In the genomic region with DNA sequence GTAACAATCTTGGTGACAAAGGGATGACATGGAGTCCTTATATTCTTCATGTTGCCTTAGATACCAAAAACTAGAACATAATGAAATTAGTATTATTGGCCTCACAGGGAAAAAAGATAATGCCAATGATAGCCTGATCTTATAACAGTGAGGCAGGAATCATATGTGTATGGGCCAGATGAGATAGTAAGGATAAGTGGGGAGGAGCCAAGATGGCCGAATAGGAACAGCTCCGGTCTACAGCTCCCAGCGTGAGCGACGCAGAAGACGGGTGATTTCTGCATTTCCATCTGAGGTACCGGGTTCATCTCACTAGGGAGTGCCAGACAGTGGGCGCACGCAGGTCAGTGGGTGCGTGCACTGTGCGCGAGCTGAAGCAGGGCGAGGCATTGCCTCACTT, we compare ENCODE assay signal across 7 cellular contexts.
DNase-seq lines count a peak whose midpoint lies in the region; TF ChIP-seq lines count a peak whose summit lies in the region.
"Not testable (repeated sequence)": the region's sequence is repeated elsewhere in the genome, so short reads cannot be mapped to it uniquely, and the experiment has no call there.

No MANE protein-coding gene starts in this region.

- H3K27ac ChIP-seq in HUES64 (ENCODE audit: low read depth, low read length): not testable (repeated sequence)
- peak overlapping the region; percentile 44 for H3K27ac ChIP-seq in ectodermal cell (ENCODE audit: insufficient read depth, low read depth, low read length, poor library complexity, severe bottlenecking)

- not testable (repeated sequence) for H3K36me3 ChIP-seq in ES-I3 (ENCODE audit: insufficient read depth, low read length); HUES64 (ENCODE audit: insufficient read depth, low read length); ectodermal cell (ENCODE audit: control insufficient read depth, insufficient read depth, low read length); iPS-15b (ENCODE audit: control insufficient read depth, insufficient read depth, low read length)

- H3K4me1 Mint-ChIP-seq in neural crest cell: not testable (repeated sequence)

- H3K9me3 Mint-ChIP-seq in neural crest cell: peaks cover 13% of the 10 kb centered on the region

- DNase-seq in NCI-H2227 (lab: John Stamatoyannopoulos, UW; ENCODE audit: unreplicated experiment) (peak; percentile 18), SK-MEL-5 (ENCODE audit: low read depth, low spot score) (peak; percentile 43)
- not testable (repeated sequence) for DNase-seq in neural crest cell (ENCODE audit: low read depth, low spot score)

- WGBS in HUES64: 25% methylated on average over 13 of the region's 13 CpGs
- WGBS in ectodermal cell, 2 experiments: 33 to 47% methylated on average over 12 to 13 of the region's 13 CpGs

- peak overlapping the region; percentile 98 for H3K27ac Mint-ChIP-seq in neural crest cell (ENCODE audit: unreplicated experiment)

- H3K9ac ChIP-seq in ES-I3 (ENCODE audit: low read depth, low read length): peak overlapping the region; percentile 39
- peak overlapping the region; percentile 82 for H3K9ac ChIP-seq in HUES64 (ENCODE audit: low read depth, low read length)
- peak overlapping the region; percentile 62 for H3K9ac ChIP-seq in iPS-15b (ENCODE audit: low read depth, low read length)

- TF ChIP-seq CTCF in neural crest cell (conservative IDR thresholded peaks at IDR 0.05): not testable (repeated sequence)

- H3K9me3 ChIP-seq in ES-I3 (ENCODE audit: control insufficient read depth, insufficient read depth, low read length); HUES64 (ENCODE audit: insufficient read depth, low read depth, low read length); ectodermal cell (ENCODE audit: control insufficient read depth, low read length); iPS-15b (ENCODE audit: control insufficient read depth, insufficient read depth, low read length): not testable (repeated sequence)

- H3K4me3 ChIP-seq in HUES64 (ENCODE audit: low read length) (peak overlapping the region; percentile 53), ectodermal cell (ENCODE audit: insufficient read depth, low read depth, low read length) (peak overlapping the region; percentile 27), iPS-15b (ENCODE audit: low read depth, low read length) (peak overlapping the region; percentile 54)

- not testable (repeated sequence) for H3K27me3 ChIP-seq in HUES64 (ENCODE audit: insufficient read depth, low read length); ectodermal cell (ENCODE audit: control insufficient read depth, insufficient read depth, low read length, poor library complexity, severe bottlenecking); iPS-15b (ENCODE audit: control insufficient read depth, insufficient read depth, low read length)

- not testable (repeated sequence) for H3K36me3 Mint-ChIP-seq in neural crest cell (ENCODE audit: low read depth)

- H3K4me3 Mint-ChIP-seq in neural crest cell: peak overlapping the region; percentile 85

- H3K4me1 ChIP-seq in ES-I3 (ENCODE audit: insufficient read depth, low read length); ectodermal cell (ENCODE audit: control insufficient read depth, insufficient read depth, low read length): not testable (repeated sequence)
- H3K4me1 ChIP-seq in HUES64 (ENCODE audit: insufficient read depth, low read length) (peaks cover 14% of the 10 kb centered on the region; the same call in 1 of the 2 replicates), iPS-15b (ENCODE audit: control insufficient read depth, insufficient read depth, low read length) (peaks cover 12% of the 10 kb centered on the region)

- in situ Hi-C loops in SK-MEL-5 (cut with HindIII; ENCODE audit: low pct_unique_long_range_greater_than_20kb, low sequenced_read_pairs): not testable (repeated sequence)

- H3K27me3 Mint-ChIP-seq in neural crest cell (ENCODE audit: low read depth): not testable (repeated sequence)
